1 cellular context compared by ENCODE assay signal in genomic region chr15:95459288-95459687, GRCh38.
TF ChIP-seq lines count a peak whose summit lies in the region.

No MANE protein-coding gene starts in this region.

TF ChIP-seq in H1, 55 proteins besides CTCF, POLR2A, EP300 and RAD21 (continued from another document):
- no peak for TF ChIP-seq CBX8 (IDR thresholded peaks at IDR 0.05; ENCODE audit: borderline replicate concordance, low read depth, low read length)
- no peak for TF ChIP-seq JUN (IDR thresholded peaks at IDR 0.05; ENCODE audit: low read depth, low read length)
- TF ChIP-seq SP2 (IDR thresholded peaks at IDR 0.05; ENCODE audit: low read length): no peak
- no peak for TF ChIP-seq ATF3 (IDR thresholded peaks at IDR 0.05; ENCODE audit: insufficient read depth, low read depth, low read length)
- TF ChIP-seq RXRA (IDR thresholded peaks at IDR 0.05; ENCODE audit: insufficient read depth, low read depth, low read length): no peak
- TF ChIP-seq BCL11A (IDR thresholded peaks at IDR 0.05; ENCODE audit: low read depth in 2 of 2, low read length in 2 of 2): no peak
- no peak for TF ChIP-seq YY1 (IDR thresholded peaks at IDR 0.05; ENCODE audit: low read depth, low read length)
- no peak for TF ChIP-seq GTF2F1 (IDR thresholded peaks at IDR 0.05; ENCODE audit: borderline replicate concordance, low read depth, low read length)
- TF ChIP-seq PHF8 (conservative IDR thresholded peaks at IDR 0.05; ENCODE audit: low read depth, low read length): no peak
- TF ChIP-seq SIRT6 (IDR thresholded peaks at IDR 0.05; ENCODE audit: low read length): no peak
